Comparison of ENCODE assay signal across 14 cellular contexts in the genomic region with DNA sequence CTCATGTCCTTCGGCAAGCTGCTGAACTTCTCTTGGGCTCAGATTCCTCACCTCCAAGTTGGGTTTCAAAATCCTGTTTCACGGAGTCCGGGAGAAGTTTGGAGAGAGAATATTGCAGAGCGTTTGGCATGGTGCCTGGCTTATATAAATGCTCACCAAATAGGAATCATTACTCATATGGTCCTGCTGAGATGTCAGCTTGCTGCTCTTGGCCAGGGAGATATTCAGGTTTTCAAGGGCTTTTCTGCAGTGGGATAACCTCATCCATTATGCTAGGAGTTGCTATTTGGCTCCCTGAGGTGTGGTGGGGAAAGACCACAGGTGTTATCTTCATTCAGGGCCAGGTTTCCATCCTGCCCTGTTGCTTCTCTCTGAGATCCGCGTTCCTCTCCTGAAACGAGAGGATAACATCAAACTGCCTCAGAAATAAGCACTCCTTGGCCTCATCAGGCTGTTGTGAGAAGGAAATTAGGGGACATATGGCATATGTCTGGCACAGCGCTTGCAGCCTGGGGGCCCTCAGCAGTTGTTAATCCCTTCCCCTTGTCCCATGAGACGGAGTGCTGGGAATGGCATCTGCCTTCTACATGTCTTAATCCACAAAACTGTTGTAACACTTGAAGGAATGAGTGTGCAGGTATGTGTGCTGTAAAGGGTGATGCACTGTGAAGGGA. TPM values are rescaled to one million over a fixed set of nuclear protein-coding genes. Genes with fewer than 3 reads are reported as not detected.
DNase-seq lines count a peak whose midpoint lies in the region; ATAC-seq, FAIRE-seq and TF ChIP-seq lines count a peak whose summit lies in the region.
"Had no signal": no experiment of that assay in that cellular context is flagged by ENCODE, and none has a peak within 500 bp of the region (broad histone marks: within the 10 kb centered on the region; RNA-seq: fewer than 3 reads in every experiment).

No MANE protein-coding gene starts in this region.

- H3K4me1 Mint-ChIP-seq in natural killer cell = peaks cover 0 to 3% of the 10 kb centered on the region in 2 donors

- peaks cover 13% of the 10 kb centered on the region for H3K4me1 ChIP-seq in keratinocyte (ENCODE audit: control insufficient read depth, extremely low read depth, insufficient read depth, low read length)

- FAIRE-seq in bronchial epithelial cell (lab: Jason Lieb, UNC) (no peak), keratinocyte (lab: Jason Lieb, UNC) (peak; percentile 79)

- intact Hi-C loops in natural killer cell (cut with micrococcal nuclease) = no loop called here

- peaks cover 13 to 17% of the 10 kb centered on the region in 2 donors for H3K27me3 Mint-ChIP-seq in natural killer cell (ENCODE audit: low read depth in 2 of 2)

- no peak overlapping the region for H3K27ac Mint-ChIP-seq in natural killer cell
- H3K27ac Mint-ChIP-seq: stimulated activated naive CD8-positive, alpha-beta T cell treated with anti-CD3 and anti-CD28 coated beads, Interleukin-15, Interleukin-2, amounts not matched to agents 100 ng/mL and 50 ng/mL, for 24 hours had no signal

- no peaks in the 10 kb centered on the region for H4K20me1 ChIP-seq in keratinocyte (ENCODE audit: control insufficient read depth, extremely low read depth, insufficient read depth, low read length)

- H3K4me3 Mint-ChIP-seq in natural killer cell = no peak overlapping the region
- H3K4me3 Mint-ChIP-seq: stimulated activated naive CD8-positive, alpha-beta T cell treated with anti-CD3 and anti-CD28 coated beads, Interleukin-15, Interleukin-2, amounts not matched to agents 100 ng/mL and 50 ng/mL, for 24 hours had no signal

- peak overlapping the region; percentile 18 for H3K9ac ChIP-seq in keratinocyte (ENCODE audit: control insufficient read depth, extremely low read depth, insufficient read depth, low read length)

- no peaks in the 10 kb centered on the region for H3K9me3 Mint-ChIP-seq in natural killer cell
- H3K9me3 Mint-ChIP-seq: stimulated activated naive CD8-positive, alpha-beta T cell treated with anti-CD3 and anti-CD28 coated beads, Interleukin-15, Interleukin-2, amounts not matched to agents 100 ng/mL and 50 ng/mL, for 24 hours had no signal

- no peak overlapping the region for H3K27ac ChIP-seq in keratinocyte (ENCODE audit: control insufficient read depth, insufficient read depth, low read length)

- H3K4me3 ChIP-seq in bronchial epithelial cell (ENCODE audit: low read depth, low read length) (no peak overlapping the region), keratinocyte (ENCODE audit: control insufficient read depth in 2 of 3, extremely low read depth in 1 of 3, insufficient read depth in 2 of 3, low read depth in 1 of 3, low read length in 3 of 3) (peak overlapping the region in 1 of 3 experiments; percentile 26)
- H3K4me3 ChIP-seq: dorsolateral prefrontal cortex had no signal

- H3K4me2 ChIP-seq in keratinocyte (ENCODE audit: control insufficient read depth, extremely low read depth, insufficient read depth, low read depth, low read length) = peak overlapping the region; percentile 52

- peak; percentile 83 for DNase-seq in EH (ENCODE audit: low read depth)
- peak; percentile 92 to 93 for DNase-seq in NCI-H446 (lab: John Stamatoyannopoulos, UW)
- DNase-seq in bronchial epithelial cell (ENCODE audit: low read depth) = peak; percentile 56
- DNase-seq in keratinocyte (ENCODE audit: low read depth, low spot score) = no peak
- no peak for DNase-seq in natural killer cell
- no peak for DNase-seq in activated naive CD4-positive, alpha-beta T cell treated with Interleukin-2 at 50 U/mL for 16 hours
- DNase-seq in HUDEP-2 (lab: John Stamatoyannopoulos, UW; ENCODE audit: unreplicated experiment in 76 of 76) = no peak
- no peak for DNase-seq in NCI-H146 (lab: John Stamatoyannopoulos, UW)
- DNase-seq: hypothalamus; NCI-H748 treated with DMSO at 0.1 percent for 48 hours; posterior cingulate gyrus; stimulated activated CD4-positive, alpha-beta T cell treated with anti-CD3 and anti-CD28 coated beads, Interleukin-2, amount 100 ng/mL, for 48 hours had no signal

- peak overlapping the region; percentile 56 for H2AFZ ChIP-seq in keratinocyte (ENCODE audit: control insufficient read depth, low read length)

- H3K27me3 ChIP-seq in bronchial epithelial cell (ENCODE audit: control insufficient read depth, insufficient read depth, low read length) (no peaks in the 10 kb centered on the region), keratinocyte (ENCODE audit: control insufficient read depth, extremely low read depth, insufficient read depth, low read length) (no peaks in the 10 kb centered on the region)
- H3K27me3 ChIP-seq: dorsolateral prefrontal cortex had no signal

- H3K36me3 Mint-ChIP-seq in natural killer cell = no peaks in the 10 kb centered on the region

- dilution Hi-C loops in keratinocyte (cut with MboI; ENCODE audit: extremely low pct_ligation_motif_present, low sequenced_read_pairs) = no loop called here

- H3K36me3 ChIP-seq in bronchial epithelial cell (ENCODE audit: control insufficient read depth, insufficient read depth, low read length) (no peaks in the 10 kb centered on the region), keratinocyte (ENCODE audit: control insufficient read depth in 2 of 2, extremely low read depth in 1 of 2, insufficient read depth in 2 of 2, low read length in 2 of 2) (no peaks in the 10 kb centered on the region)

- H3K79me2 ChIP-seq in keratinocyte (ENCODE audit: control insufficient read depth, insufficient read depth, low read length) = no peaks in the 10 kb centered on the region

- no peak for TF ChIP-seq CTCF in bronchial epithelial cell (IDR thresholded peaks at IDR 0.05; ENCODE audit: insufficient read depth, low read length, severe bottlenecking)
- TF ChIP-seq CTCF in keratinocyte (optimal IDR thresholded peaks at IDR 0.05 in 1 of 3, IDR thresholded peaks at IDR 0.05 in 1 of 3, conservative IDR thresholded peaks at IDR 0.05 in 1 of 3; ENCODE audit: extremely low read depth in 1 of 3, insufficient read depth in 2 of 3, low read length in 3 of 3) = no peak
- no peak for TF ChIP-seq CTCF in natural killer cell (IDR thresholded peaks at IDR 0.05)

- no peaks in the 10 kb centered on the region for H3K9me1 ChIP-seq in keratinocyte (ENCODE audit: control insufficient read depth, extremely low read depth, insufficient read depth, low read length)

- no peak for ATAC-seq in natural killer cell

- no peaks in the 10 kb centered on the region for H3K9me3 ChIP-seq in keratinocyte (ENCODE audit: control insufficient read depth, low read depth, low read length)

RNA-seq across cellular contexts. Expression of gene ACER3, which starts 29.9 kb away (rescaled TPM):
- total RNA-seq in bronchial epithelial cell (5.4 and 12.4 TPM in 2 replicates), natural killer cell (10 to 100 TPM; 12.1 to 14.8 (median 13.6) TPM)
- polyA plus RNA-seq in keratinocyte = 25.5 to 55.0 TPM (median 36.1 TPM) in 3 replicates
- 5.1 TPM for polyA plus RNA-seq in keratinocyte (2011; ENCODE audit: low read depth)
- polyA plus RNA-seq in keratinocyte (2011; cell fraction: cytosol; rRNA removed) = 13.6 and 35.6 TPM in 2 replicates
- polyA plus RNA-seq in keratinocyte (2011; cell fraction: nucleus; rRNA removed) = 27.4 and 29.5 TPM in 2 replicates
- polyA plus RNA-seq in keratinocyte (2012; ENCODE audit: low replicate concordance) = 5.3 and 31.7 TPM in 2 replicates
- polyA minus RNA-seq in keratinocyte = 15.0 to 47.3 TPM (median 33.2 TPM) in 3 replicates
- 20.7 TPM for polyA minus RNA-seq in keratinocyte (2011; cell fraction: cytosol; rRNA and poly(A)+ RNA removed)
- 26.4 and 50.2 TPM in 2 replicates for polyA minus RNA-seq in keratinocyte (2011; cell fraction: nucleus; rRNA and poly(A)+ RNA removed)

RNA-seq across cellular contexts. Expression of gene TSKU, which starts 47.6 kb away (rescaled TPM):
- total RNA-seq in bronchial epithelial cell = 8.2 and 11.1 TPM in 2 replicates
- polyA plus RNA-seq in keratinocyte = 22.8 to 36.1 TPM (median 35.8 TPM) in 3 replicates
- 3.6 TPM for polyA plus RNA-seq in keratinocyte (2011; ENCODE audit: low read depth)
- 23.3 and 32.4 TPM in 2 replicates for polyA plus RNA-seq in keratinocyte (2011; cell fraction: cytosol; rRNA removed)
- 46.7 and 64.8 TPM in 2 replicates for polyA plus RNA-seq in keratinocyte (2011; cell fraction: nucleus; rRNA removed)
- polyA plus RNA-seq in keratinocyte (2012; ENCODE audit: low replicate concordance) = 24.0 and 42.3 TPM in 2 replicates
- 27.5 to 79.8 TPM (median 38.8 TPM) in 3 replicates for polyA minus RNA-seq in keratinocyte
- polyA minus RNA-seq in keratinocyte (2011; cell fraction: cytosol; rRNA and poly(A)+ RNA removed) = 58.9 TPM
- polyA minus RNA-seq in keratinocyte (2011; cell fraction: nucleus; rRNA and poly(A)+ RNA removed) = 52.7 and 54.9 TPM in 2 replicates
- total RNA-seq in natural killer cell = not detected

Comparison
In these comparisons a context has a peak if more than half of its experiments do, and no peak if none do; other contexts are left out.
1. DNase-seq: peak in EH (single experiment), NCI-H446 (2 of 2) and bronchial epithelial cell (single experiment); none in keratinocyte (single experiment), natural killer cell (single experiment), activated naive CD4-positive, alpha-beta T cell treated with Interleukin-2 at 50 U/mL for 16 hours (single experiment), HUDEP-2 (0 of 76) and NCI-H146 (single experiment).